In the genomic region with DNA sequence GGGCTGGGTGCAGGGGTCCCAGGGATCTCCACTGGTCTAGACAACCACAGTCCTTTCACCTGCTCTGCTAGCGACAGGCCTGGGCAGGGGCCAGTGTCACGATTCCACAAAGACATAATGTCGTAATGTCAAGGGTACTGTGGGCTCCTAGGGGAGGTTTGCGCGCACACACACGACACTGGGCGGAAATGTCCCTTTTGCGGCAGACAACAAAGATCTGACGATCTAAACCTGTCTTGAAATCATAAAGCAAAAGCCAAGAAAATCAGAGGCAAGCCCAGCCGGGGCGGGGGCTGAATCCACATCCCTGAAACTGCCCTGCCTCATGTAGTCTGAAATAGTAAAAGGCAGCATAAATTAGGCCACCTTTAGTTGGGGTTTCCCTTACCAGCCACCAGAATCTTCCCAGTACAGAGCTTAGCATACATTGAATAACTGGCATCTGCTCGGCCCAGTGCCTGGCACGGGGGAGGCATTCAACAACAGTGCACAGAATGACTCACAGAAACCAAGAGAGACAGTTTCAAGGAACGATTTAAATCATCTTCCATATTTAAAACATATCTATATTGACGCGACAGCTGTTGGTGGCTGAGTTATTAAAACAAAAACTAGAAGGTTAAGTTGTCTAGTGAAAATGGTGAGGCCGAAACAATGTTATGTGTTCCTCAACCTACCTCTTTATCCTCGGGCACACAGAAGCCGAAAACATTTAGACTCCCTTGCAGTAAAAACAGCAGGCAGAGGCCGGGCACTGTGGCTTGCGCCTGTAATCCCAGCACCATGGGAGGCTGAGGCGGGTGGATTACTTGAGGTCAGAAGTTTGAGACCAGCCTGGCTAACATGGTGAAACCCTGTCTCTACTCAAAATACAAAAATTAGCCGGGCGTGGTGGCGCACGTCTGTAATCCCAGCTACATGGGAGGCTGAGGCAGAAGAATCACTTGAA, we compare ENCODE assay signal across 1 cellular context.
A peak's percentile ranks its signal among the peaks of the same experiment; 100 is the strongest.
TF ChIP-seq lines count a peak whose summit lies in the region.

No MANE protein-coding gene starts in this region.

TF ChIP-seq in GM12878, 131 proteins besides CTCF, POLR2A, EP300 and RAD21 (continued from another document):
- TF ChIP-seq IKZF1 (conservative IDR thresholded peaks at IDR 0.05) (peak; percentile 71), FOXM1 (IDR thresholded peaks at IDR 0.05; ENCODE audit: low read depth, low read length) (peak; percentile 78; the same call in 1 of the 2 replicates), IRF4 (IDR thresholded peaks at IDR 0.05; ENCODE audit: low read depth, low read length) (peak; percentile 88), ZBED1 (IDR thresholded peaks at IDR 0.05; ENCODE audit: borderline replicate concordance) (peak; percentile 98), HDAC2 (IDR thresholded peaks at IDR 0.05) (no peak), CREB1 (IDR thresholded peaks at IDR 0.05; ENCODE audit: low read depth) (0 out of 2 replicates have a peak, but pooled peaks have one; percentile 39), MXI1 (IDR thresholded peaks at IDR 0.05; ENCODE audit: low read depth, low read length) (no peak), EGR1 (IDR thresholded peaks at IDR 0.05; ENCODE audit: borderline replicate concordance in 1 of 2, low read depth in 2 of 2, low read length in 2 of 2) (0 out of 3 replicates have a peak, but pooled peaks of 1 of the 2 experiments have one; percentile 12), BHLHE40 (IDR thresholded peaks at IDR 0.05; ENCODE audit: borderline replicate concordance in 1 of 2, low read depth in 2 of 2, low read length in 1 of 2) (peak; percentile 32 to 51; a peak in 2 of 4 replicates), JUND (IDR thresholded peaks at IDR 0.05; ENCODE audit: low read depth, low read length) (0 out of 2 replicates have a peak, but pooled peaks have one; percentile 40), CREM (IDR thresholded peaks at IDR 0.05; ENCODE audit: low read depth) (peak; percentile 76), TCF3 (IDR thresholded peaks at IDR 0.05; ENCODE audit: borderline replicate concordance, insufficient read depth, low read depth, low read length) (peak; percentile 76; the same call in 1 of the 2 replicates), RUNX3 (IDR thresholded peaks at IDR 0.05; ENCODE audit: low read length) (peak; percentile 84), JUNB (IDR thresholded peaks at IDR 0.05) (peak; percentile 94), MTA3 (IDR thresholded peaks at IDR 0.05; ENCODE audit: borderline replicate concordance, low read length) (peak; percentile 56; the same call in 1 of the 2 replicates), BCL11A (IDR thresholded peaks at IDR 0.05; ENCODE audit: low read depth, low read length) (peak; percentile 83), TCF7 (IDR thresholded peaks at IDR 0.05; ENCODE audit: borderline replicate concordance) (0 out of 2 replicates have a peak, but pooled peaks have one; percentile 52), NFIC (IDR thresholded peaks at IDR 0.05; ENCODE audit: low read depth, low read length) (peak; percentile 80), CBFB (IDR thresholded peaks at IDR 0.05; ENCODE audit: low read depth) (peak; percentile 30; the same call in 1 of the 2 replicates), CBX5 (IDR thresholded peaks at IDR 0.05; ENCODE audit: low read depth) (no peak), MEF2A (IDR thresholded peaks at IDR 0.05; ENCODE audit: insufficient read depth, low read depth, low read length) (peak; percentile 40; the same call in 1 of the 2 replicates), ATF7 (IDR thresholded peaks at IDR 0.05; ENCODE audit: low read depth) (no peak), FOXK2 (IDR thresholded peaks at IDR 0.05) (no peak), CHD4 (IDR thresholded peaks at IDR 0.05) (no peak), GATAD2B (conservative IDR thresholded peaks at IDR 0.05; ENCODE audit: low read depth) (peak; percentile 57; the same call in 1 of the 2 replicates), PAX5 (IDR thresholded peaks at IDR 0.05; ENCODE audit: borderline replicate concordance, low read depth, low read length) (peak; percentile 74; the same call in 1 of the 2 replicates)
- TF ChIP-seq, protein P1, sequence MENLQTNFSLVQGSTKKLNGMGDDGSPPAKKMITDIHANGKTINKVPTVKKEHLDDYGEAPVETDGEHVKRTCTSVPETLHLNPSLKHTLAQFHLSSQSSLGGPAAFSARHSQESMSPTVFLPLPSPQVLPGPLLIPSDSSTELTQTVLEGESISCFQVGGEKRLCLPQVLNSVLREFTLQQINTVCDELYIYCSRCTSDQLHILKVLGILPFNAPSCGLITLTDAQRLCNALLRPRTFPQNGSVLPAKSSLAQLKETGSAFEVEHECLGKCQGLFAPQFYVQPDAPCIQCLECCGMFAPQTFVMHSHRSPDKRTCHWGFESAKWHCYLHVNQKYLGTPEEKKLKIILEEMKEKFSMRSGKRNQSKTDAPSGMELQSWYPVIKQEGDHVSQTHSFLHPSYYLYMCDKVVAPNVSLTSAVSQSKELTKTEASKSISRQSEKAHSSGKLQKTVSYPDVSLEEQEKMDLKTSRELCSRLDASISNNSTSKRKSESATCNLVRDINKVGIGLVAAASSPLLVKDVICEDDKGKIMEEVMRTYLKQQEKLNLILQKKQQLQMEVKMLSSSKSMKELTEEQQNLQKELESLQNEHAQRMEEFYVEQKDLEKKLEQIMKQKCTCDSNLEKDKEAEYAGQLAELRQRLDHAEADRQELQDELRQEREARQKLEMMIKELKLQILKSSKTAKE (IDR thresholded peaks at IDR 0.05; ENCODE audit: low read depth, poor library complexity, severe bottlenecking), result peak; percentile 71
- TF ChIP-seq, protein P2, sequence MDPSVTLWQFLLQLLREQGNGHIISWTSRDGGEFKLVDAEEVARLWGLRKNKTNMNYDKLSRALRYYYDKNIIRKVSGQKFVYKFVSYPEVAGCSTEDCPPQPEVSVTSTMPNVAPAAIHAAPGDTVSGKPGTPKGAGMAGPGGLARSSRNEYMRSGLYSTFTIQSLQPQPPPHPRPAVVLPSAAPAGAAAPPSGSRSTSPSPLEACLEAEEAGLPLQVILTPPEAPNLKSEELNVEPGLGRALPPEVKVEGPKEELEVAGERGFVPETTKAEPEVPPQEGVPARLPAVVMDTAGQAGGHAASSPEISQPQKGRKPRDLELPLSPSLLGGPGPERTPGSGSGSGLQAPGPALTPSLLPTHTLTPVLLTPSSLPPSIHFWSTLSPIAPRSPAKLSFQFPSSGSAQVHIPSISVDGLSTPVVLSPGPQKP (IDR thresholded peaks at IDR 0.05; ENCODE audit: low read depth, low read length), result no peak
- TF ChIP-seq, protein P3, sequence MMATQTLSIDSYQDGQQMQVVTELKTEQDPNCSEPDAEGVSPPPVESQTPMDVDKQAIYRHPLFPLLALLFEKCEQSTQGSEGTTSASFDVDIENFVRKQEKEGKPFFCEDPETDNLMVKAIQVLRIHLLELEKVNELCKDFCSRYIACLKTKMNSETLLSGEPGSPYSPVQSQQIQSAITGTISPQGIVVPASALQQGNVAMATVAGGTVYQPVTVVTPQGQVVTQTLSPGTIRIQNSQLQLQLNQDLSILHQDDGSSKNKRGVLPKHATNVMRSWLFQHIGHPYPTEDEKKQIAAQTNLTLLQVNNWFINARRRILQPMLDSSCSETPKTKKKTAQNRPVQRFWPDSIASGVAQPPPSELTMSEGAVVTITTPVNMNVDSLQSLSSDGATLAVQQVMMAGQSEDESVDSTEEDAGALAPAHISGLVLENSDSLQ (IDR thresholded peaks at IDR 0.05), result 0 out of 2 replicates have a peak, but pooled peaks have one; percentile 29
- TF ChIP-seq, protein P4, sequence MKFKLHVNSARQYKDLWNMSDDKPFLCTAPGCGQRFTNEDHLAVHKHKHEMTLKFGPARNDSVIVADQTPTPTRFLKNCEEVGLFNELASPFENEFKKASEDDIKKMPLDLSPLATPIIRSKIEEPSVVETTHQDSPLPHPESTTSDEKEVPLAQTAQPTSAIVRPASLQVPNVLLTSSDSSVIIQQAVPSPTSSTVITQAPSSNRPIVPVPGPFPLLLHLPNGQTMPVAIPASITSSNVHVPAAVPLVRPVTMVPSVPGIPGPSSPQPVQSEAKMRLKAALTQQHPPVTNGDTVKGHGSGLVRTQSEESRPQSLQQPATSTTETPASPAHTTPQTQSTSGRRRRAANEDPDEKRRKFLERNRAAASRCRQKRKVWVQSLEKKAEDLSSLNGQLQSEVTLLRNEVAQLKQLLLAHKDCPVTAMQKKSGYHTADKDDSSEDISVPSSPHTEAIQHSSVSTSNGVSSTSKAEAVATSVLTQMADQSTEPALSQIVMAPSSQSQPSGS (IDR thresholded peaks at IDR 0.05; ENCODE audit: low read length), result peak; percentile 78
- TF ChIP-seq, protein P5, sequence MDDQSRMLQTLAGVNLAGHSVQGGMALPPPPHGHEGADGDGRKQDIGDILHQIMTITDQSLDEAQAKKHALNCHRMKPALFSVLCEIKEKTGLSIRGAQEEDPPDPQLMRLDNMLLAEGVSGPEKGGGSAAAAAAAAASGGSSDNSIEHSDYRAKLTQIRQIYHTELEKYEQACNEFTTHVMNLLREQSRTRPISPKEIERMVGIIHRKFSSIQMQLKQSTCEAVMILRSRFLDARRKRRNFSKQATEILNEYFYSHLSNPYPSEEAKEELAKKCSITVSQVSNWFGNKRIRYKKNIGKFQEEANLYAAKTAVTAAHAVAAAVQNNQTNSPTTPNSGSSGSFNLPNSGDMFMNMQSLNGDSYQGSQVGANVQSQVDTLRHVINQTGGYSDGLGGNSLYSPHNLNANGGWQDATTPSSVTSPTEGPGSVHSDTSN (IDR thresholded peaks at IDR 0.05; ENCODE audit: insufficient replicate concordance, low read depth, low read length), result no peak
- TF ChIP-seq, protein P6, sequence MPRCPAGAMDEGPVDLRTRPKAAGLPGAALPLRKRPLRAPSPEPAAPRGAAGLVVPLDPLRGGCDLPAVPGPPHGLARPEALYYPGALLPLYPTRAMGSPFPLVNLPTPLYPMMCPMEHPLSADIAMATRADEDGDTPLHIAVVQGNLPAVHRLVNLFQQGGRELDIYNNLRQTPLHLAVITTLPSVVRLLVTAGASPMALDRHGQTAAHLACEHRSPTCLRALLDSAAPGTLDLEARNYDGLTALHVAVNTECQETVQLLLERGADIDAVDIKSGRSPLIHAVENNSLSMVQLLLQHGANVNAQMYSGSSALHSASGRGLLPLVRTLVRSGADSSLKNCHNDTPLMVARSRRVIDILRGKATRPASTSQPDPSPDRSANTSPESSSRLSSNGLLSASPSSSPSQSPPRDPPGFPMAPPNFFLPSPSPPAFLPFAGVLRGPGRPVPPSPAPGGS (IDR thresholded peaks at IDR 0.05; ENCODE audit: borderline replicate concordance, insufficient read depth, low read depth, low read length, poor library complexity, severe bottlenecking), result peak; percentile 46
